ENCODE assay signal across 10 cellular contexts in the genomic region with DNA sequence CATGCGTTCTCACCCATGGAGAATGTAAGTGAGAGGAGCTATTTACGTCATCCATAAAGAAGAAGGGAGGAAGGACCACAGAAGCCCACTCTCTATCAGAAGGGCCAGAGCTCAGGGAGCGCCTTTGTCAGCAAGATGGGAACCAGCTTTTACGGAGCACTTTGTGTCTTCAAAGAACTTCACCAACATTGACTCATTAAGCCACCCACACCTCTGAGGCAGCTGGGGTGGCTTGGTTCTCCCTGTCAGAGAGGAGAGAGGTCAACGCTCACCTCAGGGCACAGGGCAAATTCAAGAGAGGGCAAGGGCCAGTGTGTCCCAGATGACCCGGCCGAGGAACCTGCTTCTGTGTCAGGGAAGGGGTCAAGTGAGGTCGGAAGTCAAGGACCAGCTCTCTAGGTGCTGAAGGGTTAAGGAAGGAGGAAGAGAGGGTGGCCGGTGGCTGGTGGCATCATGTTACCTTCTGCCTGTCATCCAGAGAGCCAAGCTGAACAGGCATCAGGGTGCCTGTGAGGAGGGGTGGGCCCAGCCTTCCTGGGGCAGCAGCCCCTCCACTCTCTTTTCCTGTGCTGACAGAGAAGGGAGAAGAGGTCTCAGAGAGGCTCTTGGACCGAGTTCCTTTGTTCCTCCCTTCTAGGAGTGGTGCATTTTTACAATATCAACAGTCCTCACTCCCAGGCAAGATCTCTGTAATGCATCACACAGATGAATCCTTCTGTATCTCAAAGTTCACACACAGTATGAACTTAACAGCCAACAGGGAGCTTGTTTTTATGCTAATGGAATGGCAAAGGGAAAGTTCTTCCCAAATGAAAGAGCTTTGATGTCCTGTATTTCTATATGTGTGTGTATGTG.
DNase-seq lines count a peak whose midpoint lies in the region; TF ChIP-seq lines count a peak whose summit lies in the region.
"Had no signal": no experiment of that assay in that cellular context is flagged by ENCODE, and none has a peak within 500 bp of the region (broad histone marks: within the 10 kb centered on the region; RNA-seq: fewer than 3 reads in every experiment).

No MANE protein-coding gene starts in this region.

- no peak for DNase-seq in AG04450 (ENCODE audit: low read depth, low spot score)
- peak; percentile 14 for DNase-seq in KBM-7
- DNase-seq in ascending aorta (ENCODE audit: low spot score in 2 of 2) = no peak
- DNase-seq in HCEC 1CT = no peak
- no peak for DNase-seq in DMS114 treated with DMSO at 0.1 percent for 48 hours (lab: John Stamatoyannopoulos, UW; ENCODE audit: unreplicated experiment)
- DNase-seq in AG08395 (ENCODE audit: low spot score) = no peak
- no peak for DNase-seq in GM13977 (ENCODE audit: low spot score)
- DNase-seq: activated effector memory CD4-positive, alpha-beta T cell treated with anti-CD3 and anti-CD28 coated beads, Interleukin-2, amount 50 U/mL, for 16 hours; T-helper 1 cell had no signal

- CTCF ChIA-PET in AG04450 (lab: Charles Lee) = interaction anchor here (1.1 kb wide), 1 partner anchor 71 kb away, joined by 3 read pairs; no protein-coding TSS in a partner anchor

- H3K9me3 ChIP-seq in AG04450 (ENCODE audit: control insufficient read depth, insufficient read depth, low read length) (no peaks in the 10 kb centered on the region), ascending aorta (no peaks in the 10 kb centered on the region), muscle layer of duodenum (ENCODE audit: control insufficient read depth in 1 of 2, low read length in 2 of 2) (no peaks in the 10 kb centered on the region)

- no peak for TF ChIP-seq CTCF in AG04450 (IDR thresholded peaks at IDR 0.05; ENCODE audit: low read depth, low read length)
- no peak for TF ChIP-seq CTCF in ascending aorta (IDR thresholded peaks at IDR 0.05)
- no peak for TF ChIP-seq CTCF in GM13977 (IDR thresholded peaks at IDR 0.05; ENCODE audit: extremely low read depth, insufficient read depth, missing control alignments)

- H3K4me1 ChIP-seq in ascending aorta (peaks cover 8 to 24% of the 10 kb centered on the region in 2 donors), muscle layer of duodenum (ENCODE audit: control insufficient read depth in 1 of 2, insufficient read depth in 2 of 2, low read length in 2 of 2) (peaks cover 7 to 15% of the 10 kb centered on the region in 2 donors)

- in situ Hi-C loops in KBM-7 (cut with MboI; ENCODE audit: low pct_unique_long_range_greater_than_20kb, low sequenced_read_pairs) = no loop called here
- in situ Hi-C loops in GM13977 (cut with MboI; ENCODE audit: low pct_unique_long_range_greater_than_20kb, low sequenced_read_pairs, unreplicated experiment) = no loop called here

- peaks cover 6% of the 10 kb centered on the region for H3K27me3 ChIP-seq in AG04450 (ENCODE audit: control insufficient read depth, insufficient read depth, low read length)
- H3K27me3 ChIP-seq in ascending aorta = no peaks in the 10 kb centered on the region
- no peaks in the 10 kb centered on the region for H3K27me3 ChIP-seq in muscle layer of duodenum (ENCODE audit: low read depth, low read length)

- intact Hi-C loops in ascending aorta (cut with DNase I) = loop anchor here (5.0 kb wide), 3 partner anchors 92 to 173 kb away; no protein-coding TSS in a partner anchor

- POLR2A ChIA-PET in AG04450 (lab: Yijun Ruan, JAX) = interaction anchor here (0.6 kb wide), 2 partner anchors 92 to 109 kb away, joined by 4 to 5 read pairs; partner anchors contain the start of gene ETS2

- peak overlapping the region; percentile 3 for H3K27ac ChIP-seq in AG04450 (ENCODE audit: low read depth, low read length)
- H3K27ac ChIP-seq in ascending aorta = peak overlapping the region; percentile 64 to 90
- H3K27ac ChIP-seq in muscle layer of duodenum (ENCODE audit: low read length) = peak overlapping the region; percentile 46

- H3K36me3 ChIP-seq in ascending aorta (no peaks in the 10 kb centered on the region), muscle layer of duodenum (ENCODE audit: control insufficient read depth in 1 of 2, insufficient read depth in 2 of 2, low read length in 2 of 2) (no peaks in the 10 kb centered on the region)

- no peak overlapping the region for H3K4me3 ChIP-seq in AG04450 (ENCODE audit: low read depth, low read length)
- H3K4me3 ChIP-seq in ascending aorta = no peak overlapping the region
- H3K4me3 ChIP-seq in muscle layer of duodenum (ENCODE audit: low read depth in 1 of 2, low read length in 2 of 2) = no peak overlapping the region

Comparison
In these comparisons a context has a peak if more than half of its experiments do, and no peak if none do; other contexts are left out.
1. H3K27ac ChIP-seq: peak in every context shown above with its lines; median percentile 77 in ascending aorta; 46 in muscle layer of duodenum; 3 in AG04450.